ENCODE assay signal across 1 cellular context in genomic region chr11:64305691-64306562, GRCh38.
TF ChIP-seq lines count a peak whose summit lies in the region.

No MANE protein-coding gene starts in this region.

TF ChIP-seq in WTC11, 78 proteins besides CTCF, POLR2A, EP300 and RAD21 (continued from another document and continues in another):
- TF ChIP-seq ZNF532 (CRISPR knock-in tag; IDR thresholded peaks at IDR 0.05; ENCODE audit: borderline replicate concordance) (no peak), ATF3 (CRISPR knock-in tag; conservative IDR thresholded peaks at IDR 0.05) (no peak), SOX15 (CRISPR knock-in tag; IDR thresholded peaks at IDR 0.05) (no peak), SMAD3 (CRISPR knock-in tag; IDR thresholded peaks at IDR 0.05; ENCODE audit: borderline replicate concordance) (no peak), MLX (CRISPR knock-in tag; IDR thresholded peaks at IDR 0.05) (no peak), MXD4 (CRISPR knock-in tag; IDR thresholded peaks at IDR 0.05; ENCODE audit: borderline replicate concordance) (no peak), JUN (CRISPR knock-in tag; IDR thresholded peaks at IDR 0.05) (0 out of 2 replicates have a peak, but pooled peaks have one; percentile 22), RORB (CRISPR knock-in tag; IDR thresholded peaks at IDR 0.05) (no peak), ATF1 (CRISPR knock-in tag; IDR thresholded peaks at IDR 0.05) (no peak), CBFB (CRISPR knock-in tag; IDR thresholded peaks at IDR 0.05; ENCODE audit: low read depth) (no peak), ZNF416 (CRISPR knock-in tag; IDR thresholded peaks at IDR 0.05) (no peak), IRF1 (CRISPR knock-in tag; IDR thresholded peaks at IDR 0.05) (0 out of 2 replicates have a peak, but pooled peaks have one; percentile 49), ZNF317 (CRISPR knock-in tag; IDR thresholded peaks at IDR 0.05; ENCODE audit: borderline replicate concordance, low read depth) (no peak), ZBTB21 (CRISPR knock-in tag; IDR thresholded peaks at IDR 0.05; ENCODE audit: borderline replicate concordance) (no peak), USF1 (CRISPR knock-in tag; IDR thresholded peaks at IDR 0.05) (peak; percentile 79), USF2 (CRISPR knock-in tag; IDR thresholded peaks at IDR 0.05) (peak; percentile 72), CDX4 (CRISPR knock-in tag; IDR thresholded peaks at IDR 0.05; ENCODE audit: borderline replicate concordance) (no peak), CREM (CRISPR knock-in tag; IDR thresholded peaks at IDR 0.05) (0 out of 2 replicates have a peak, but pooled peaks have one; percentile 39), AR (CRISPR knock-in tag; IDR thresholded peaks at IDR 0.05) (no peak), ZSCAN18 (CRISPR knock-in tag; IDR thresholded peaks at IDR 0.05) (no peak), EMX1 (CRISPR knock-in tag; IDR thresholded peaks at IDR 0.05) (no peak), HMGA2 (CRISPR knock-in tag; IDR thresholded peaks at IDR 0.05) (no peak), FOXP4 (CRISPR knock-in tag; IDR thresholded peaks at IDR 0.05) (no peak; the same call in 1 of the 2 replicates), ETV6 (CRISPR knock-in tag; IDR thresholded peaks at IDR 0.05) (peak; percentile 93), ZNF232 (CRISPR knock-in tag; IDR thresholded peaks at IDR 0.05) (peak; percentile 69; the same call in 1 of the 2 replicates), NR3C1 (CRISPR knock-in tag; conservative IDR thresholded peaks at IDR 0.05; ENCODE audit: low read depth) (no peak), NFE2L1 (CRISPR knock-in tag; IDR thresholded peaks at IDR 0.05) (no peak; the same call in 1 of the 2 replicates), E2F1 (CRISPR knock-in tag; IDR thresholded peaks at IDR 0.05) (no peak), ERG (CRISPR knock-in tag; IDR thresholded peaks at IDR 0.05) (no peak), ATF6 (CRISPR knock-in tag; IDR thresholded peaks at IDR 0.05) (no peak), TEAD1 (CRISPR knock-in tag; IDR thresholded peaks at IDR 0.05) (peak; percentile 65), FOXK1 (CRISPR knock-in tag; IDR thresholded peaks at IDR 0.05) (peak; percentile 51), RELA (CRISPR knock-in tag; IDR thresholded peaks at IDR 0.05; ENCODE audit: borderline replicate concordance) (no peak), GABPB1 (CRISPR knock-in tag; IDR thresholded peaks at IDR 0.05) (no peak; the same call in 1 of the 2 replicates), CREB1 (CRISPR knock-in tag; IDR thresholded peaks at IDR 0.05) (no peak), ZNF138 (CRISPR knock-in tag; conservative IDR thresholded peaks at IDR 0.05) (no peak), ZNF219 (CRISPR knock-in tag; IDR thresholded peaks at IDR 0.05; ENCODE audit: borderline replicate concordance) (no peak), MYBL2 (CRISPR knock-in tag; IDR thresholded peaks at IDR 0.05) (peak; percentile 24; the same call in 1 of the 2 replicates)
